18 cellular contexts compared by ENCODE assay signal in the genomic region with DNA sequence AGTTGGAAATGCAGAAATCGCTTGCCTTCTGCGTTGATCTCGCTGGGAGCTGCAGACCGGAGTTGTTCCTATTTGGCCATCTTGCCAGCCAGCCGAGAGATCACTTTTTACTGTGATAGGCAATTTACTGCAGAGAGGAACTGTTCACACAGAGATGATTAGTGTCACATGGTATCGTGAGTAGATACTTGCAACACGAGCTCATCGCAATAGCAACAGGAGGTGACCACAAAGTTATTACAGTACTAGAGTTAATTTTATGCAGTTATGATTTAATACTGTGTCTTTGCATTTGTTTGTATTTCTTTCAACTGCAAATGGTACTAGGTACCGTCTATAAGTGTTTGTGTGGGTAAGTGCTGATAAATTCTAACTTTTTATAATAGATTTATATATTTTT. TPM values are rescaled to one million over a fixed set of nuclear protein-coding genes. Genes with fewer than 3 reads are reported as not detected.
A peak's percentile ranks its signal among the peaks of the same experiment; 100 is the strongest.
DNase-seq lines count a peak whose midpoint lies in the region; TF ChIP-seq lines count a peak whose summit lies in the region.
"Had no signal": no experiment of that assay in that cellular context is flagged by ENCODE, and none has a peak within 500 bp of the region (broad histone marks: within the 10 kb centered on the region; RNA-seq: fewer than 3 reads in every experiment).

No MANE protein-coding gene starts in this region.

- H3K4me1 ChIP-seq in neural progenitor cell (peaks cover 9% of the 10 kb centered on the region), MM.1S (ENCODE audit: low read length) (no peaks in the 10 kb centered on the region)
- H3K4me1 ChIP-seq: A549, ascending aorta, Caco-2, foreskin keratinocyte, parathyroid adenoma had no signal

- peak overlapping the region; percentile 49 for H3K27ac Mint-ChIP-seq in chondrocyte (ENCODE audit: unreplicated experiment)
- H3K27ac Mint-ChIP-seq in neural progenitor cell, result peak overlapping the region; percentile 32
- H3K27ac Mint-ChIP-seq: T-helper 2 cell treated with Interferon-gamma antibody and Interleukin-4, amounts not matched to agents 5 μg/mL and 100 μg/mL, for 36 hours had no signal

- H3K27ac ChIP-seq in neural progenitor cell (no peak overlapping the region), MM.1S (ENCODE audit: low read length) (no peak overlapping the region)
- H3K27ac ChIP-seq: A549, ascending aorta, foreskin keratinocyte, parathyroid adenoma had no signal

- H3K9ac ChIP-seq in neural progenitor cell (no peak overlapping the region), MM.1S (ENCODE audit: low read length) (no peak overlapping the region)
- H3K9ac ChIP-seq: parathyroid adenoma had no signal

- H3K27me3 Mint-ChIP-seq in chondrocyte (ENCODE audit: low read depth) (no peaks in the 10 kb centered on the region), neural progenitor cell (ENCODE audit: insufficient read depth, low read depth) (no peaks in the 10 kb centered on the region)

- H2AFZ ChIP-seq in neural progenitor cell (replicated peaks), result no peak overlapping the region
- H2AFZ ChIP-seq in MM.1S (ENCODE audit: low read length), result no peak overlapping the region
- H2AFZ ChIP-seq: parathyroid adenoma had no signal

- H3K36me3 ChIP-seq in MG63, result peaks cover 50% of the 10 kb centered on the region
- H3K36me3 ChIP-seq in neural progenitor cell, result peaks cover 8% of the 10 kb centered on the region
- H3K36me3 ChIP-seq in MM.1S (replicated peaks; ENCODE audit: insufficient read depth, low read length), result 0 out of 2 replicates have a peak, but pooled peaks cover 2% of the 10 kb centered on the region

- H3K27me3 ChIP-seq in MG63, result no peaks in the 10 kb centered on the region
- no peaks in the 10 kb centered on the region for H3K27me3 ChIP-seq in neural progenitor cell
- H3K27me3 ChIP-seq in MM.1S (replicated peaks; ENCODE audit: insufficient read depth, low read length), result no peaks in the 10 kb centered on the region
- H3K27me3 ChIP-seq: ascending aorta, foreskin keratinocyte had no signal

- no peaks in the 10 kb centered on the region for H3K9me2 ChIP-seq in MM.1S (replicated peaks; ENCODE audit: insufficient read depth, low read length)

- H3F3A ChIP-seq in neural progenitor cell (ENCODE audit: low read depth) (peaks cover 6% of the 10 kb centered on the region), MM.1S (ENCODE audit: insufficient read depth, low read length) (no peaks in the 10 kb centered on the region)

- peaks cover 26% of the 10 kb centered on the region for H3K79me2 ChIP-seq in neural progenitor cell (ENCODE audit: low read depth)
- H3K79me2 ChIP-seq in MM.1S (ENCODE audit: low read length), result peaks cover 8% of the 10 kb centered on the region; the same call in 1 of the 2 replicates
- H3K79me2 ChIP-seq: parathyroid adenoma had no signal

- H3K9me3 Mint-ChIP-seq in chondrocyte (ENCODE audit: low read depth), result peaks cover 42% of the 10 kb centered on the region
- H3K9me3 Mint-ChIP-seq in neural progenitor cell, result peaks cover 22% of the 10 kb centered on the region

- H3K4me1 Mint-ChIP-seq in chondrocyte (ENCODE audit: low read depth), result no peaks in the 10 kb centered on the region
- H3K4me1 Mint-ChIP-seq in neural progenitor cell, result peaks cover 10% of the 10 kb centered on the region

- peaks cover 7% of the 10 kb centered on the region for H3K9me3 ChIP-seq in MG63
- peaks cover 3% of the 10 kb centered on the region for H3K9me3 ChIP-seq in neural progenitor cell (ENCODE audit: low read depth)
- H3K9me3 ChIP-seq in MM.1S (replicated peaks; ENCODE audit: insufficient read depth, low read length), result no peaks in the 10 kb centered on the region
- H3K9me3 ChIP-seq: Caco-2, HAP-1 had no signal

- DNase-seq in NCI-H2107 treated with DMSO at 0.1 percent for 48 hours (lab: John Stamatoyannopoulos, UW; ENCODE audit: unreplicated experiment), result peak; percentile 37
- no peak for DNase-seq in NCI-H2107 (lab: John Stamatoyannopoulos, UW)
- peak; percentile 33 for DNase-seq in MG63
- no peak for DNase-seq in chondrocyte (ENCODE audit: low spot score)
- DNase-seq in neural progenitor cell (ENCODE audit: low spot score), result no peak
- DNase-seq in NCI-H146 (lab: John Stamatoyannopoulos, UW), result no peak
- no peak for DNase-seq in MM.1S
- no peak for DNase-seq in midbrain (lab: John Stamatoyannopoulos, UW)
- DNase-seq: activated effector memory CD4-positive, alpha-beta T cell treated with anti-CD3 and anti-CD28 coated beads, Interleukin-2, amount 50 U/mL, for 16 hours; Caco-2; stimulated activated CD4-positive, alpha-beta T cell treated with anti-CD3 and anti-CD28 coated beads, Interleukin-12 subunit alpha, Interleukin-12 subunit beta, amount 100 ng/mL, for 4 hours; substantia nigra had no signal

- H3K4me2 ChIP-seq in neural progenitor cell (no peak overlapping the region), MM.1S (ENCODE audit: low read depth, low read length) (no peak overlapping the region)
- H3K4me2 ChIP-seq: A549 had no signal

- H3K4me3 ChIP-seq in MG63 (no peak overlapping the region), neural progenitor cell (no peak overlapping the region), MM.1S (ENCODE audit: low read length) (no peak overlapping the region)
- H3K4me3 ChIP-seq: A549, ascending aorta, HAP-1 had no signal

- H3K4me3 Mint-ChIP-seq in chondrocyte (ENCODE audit: unreplicated experiment) (no peak overlapping the region), neural progenitor cell (no peak overlapping the region)
- H3K4me3 Mint-ChIP-seq: T-helper 2 cell treated with Interferon-gamma antibody and Interleukin-4, amounts not matched to agents 5 μg/mL and 100 μg/mL, for 36 hours had no signal

- H4K20me1 ChIP-seq in neural progenitor cell (ENCODE audit: low read depth) (peaks cover 8% of the 10 kb centered on the region), MM.1S (ENCODE audit: insufficient read depth, low read length) (no peaks in the 10 kb centered on the region)

- TF ChIP-seq CTCF in chondrocyte (IDR thresholded peaks at IDR 0.05) (no peak), neural progenitor cell (IDR thresholded peaks at IDR 0.05) (no peak), MM.1S (IDR thresholded peaks at IDR 0.05; ENCODE audit: low read length) (no peak)

- H3K36me3 Mint-ChIP-seq in chondrocyte (ENCODE audit: low read depth) (peaks cover 55% of the 10 kb centered on the region), neural progenitor cell (peaks cover 55% of the 10 kb centered on the region)

RNA-seq across cellular contexts. Expression of a gene that starts 27.8 kb away (rescaled TPM):
- total RNA-seq in MG63 (2014; rRNA removed; shearing (Covaris generic); ENCODE audit: low replicate concordance), result 7.3 and 12.5 TPM in 2 replicates
- total RNA-seq in chondrocyte (11.1 to 11.8 TPM (median 11.5 TPM) in 3 replicates), neural progenitor cell (ENCODE audit: low replicate concordance) (8.6 and 8.9 TPM in 2 replicates)

RNA-seq across cellular contexts. Expression of a gene that starts 55.8 kb away (rescaled TPM):
- total RNA-seq in MG63 (2014; rRNA removed; shearing (Covaris generic); ENCODE audit: low replicate concordance), result 2.2 and 4.2 TPM in 2 replicates
- total RNA-seq in chondrocyte (46.0 to 54.6 TPM (median 46.8 TPM) in 3 replicates), neural progenitor cell (ENCODE audit: low replicate concordance) (1.7 and 11.9 TPM in 2 replicates)

Comparison
In these comparisons a context has a peak if more than half of its experiments do, and no peak if none do; other contexts are left out.
1. DNase-seq: peak in NCI-H2107 treated with DMSO at 0.1 percent for 48 hours (single experiment) and MG63 (single experiment); none in NCI-H2107 (single experiment), chondrocyte (single experiment), neural progenitor cell (single experiment), NCI-H146 (single experiment), MM.1S (single experiment) and midbrain (single experiment).